1 cellular context compared by ENCODE assay signal in genomic region chr10:102795453-102796406, GRCh38.
TF ChIP-seq lines count a peak whose summit lies in the region.

No MANE protein-coding gene starts in this region.

TF ChIP-seq in SK-N-SH, 30 proteins besides CTCF, POLR2A, EP300 and RAD21 (continued from another document):
- TF ChIP-seq REST (IDR thresholded peaks at IDR 0.05; ENCODE audit: low read depth, low read length) (no peak), RXRA (IDR thresholded peaks at IDR 0.05; ENCODE audit: borderline replicate concordance, low read depth) (no peak), PBX3 (IDR thresholded peaks at IDR 0.05) (no peak)
- TF ChIP-seq, protein P1, sequence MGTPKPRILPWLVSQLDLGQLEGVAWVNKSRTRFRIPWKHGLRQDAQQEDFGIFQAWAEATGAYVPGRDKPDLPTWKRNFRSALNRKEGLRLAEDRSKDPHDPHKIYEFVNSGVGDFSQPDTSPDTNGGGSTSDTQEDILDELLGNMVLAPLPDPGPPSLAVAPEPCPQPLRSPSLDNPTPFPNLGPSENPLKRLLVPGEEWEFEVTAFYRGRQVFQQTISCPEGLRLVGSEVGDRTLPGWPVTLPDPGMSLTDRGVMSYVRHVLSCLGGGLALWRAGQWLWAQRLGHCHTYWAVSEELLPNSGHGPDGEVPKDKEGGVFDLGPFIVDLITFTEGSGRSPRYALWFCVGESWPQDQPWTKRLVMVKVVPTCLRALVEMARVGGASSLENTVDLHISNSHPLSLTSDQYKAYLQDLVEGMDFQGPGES (IDR thresholded peaks at IDR 0.05; ENCODE audit: low read depth, low read length), result no peak
